Comparison of ENCODE assay signal across 9 cellular contexts in the genomic region with DNA sequence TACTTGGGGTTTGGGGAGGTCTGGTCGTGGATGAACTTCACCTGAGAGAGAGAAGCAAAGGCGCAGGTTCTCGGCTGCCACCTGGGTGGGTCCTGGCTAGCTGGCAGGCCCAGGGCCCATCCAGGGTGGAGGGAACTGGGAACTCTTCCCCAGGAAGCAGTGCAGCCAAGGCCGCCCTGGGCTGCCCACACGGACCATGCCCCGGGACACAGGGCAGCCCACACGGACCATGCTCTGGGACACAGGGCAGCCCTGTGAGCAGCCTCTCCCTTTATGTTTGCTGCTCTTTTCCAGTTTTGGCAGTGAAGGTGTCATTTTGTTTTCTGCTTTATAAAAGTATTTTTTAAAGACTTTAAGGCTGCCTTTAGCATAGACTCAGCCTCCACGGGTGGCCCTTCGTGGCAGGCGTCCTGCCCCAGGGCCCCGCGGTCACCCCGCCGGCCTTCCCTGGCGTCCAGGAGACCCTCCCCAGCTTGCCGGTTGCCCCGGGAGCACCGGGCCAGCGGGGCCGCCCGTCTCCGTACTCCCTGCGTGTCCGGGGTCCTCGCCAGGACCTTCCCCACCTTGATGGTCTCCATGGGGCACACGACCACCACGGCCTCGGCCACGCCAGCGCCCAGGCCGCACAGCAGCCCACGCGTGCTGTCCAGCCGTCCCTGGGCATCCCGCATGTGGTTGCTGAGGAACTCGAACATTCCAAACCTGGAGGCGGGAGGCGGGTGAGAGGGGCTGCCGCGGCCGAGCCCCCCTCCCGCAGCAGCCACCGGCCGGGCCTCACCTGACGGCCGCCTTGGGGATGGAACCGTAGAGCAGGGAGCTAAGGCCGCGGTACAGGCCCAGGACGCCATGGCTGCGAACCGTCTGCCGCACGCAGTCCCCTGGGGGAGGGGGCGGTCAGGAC. TPM values are rescaled to one million over a fixed set of nuclear protein-coding genes. Genes with fewer than 3 reads are reported as not detected.
DNase-seq lines count a peak whose midpoint lies in the region; ATAC-seq, FAIRE-seq and TF ChIP-seq lines count a peak whose summit lies in the region.
"Had no signal": no experiment of that assay in that cellular context is flagged by ENCODE, and none has a peak within 500 bp of the region (broad histone marks: within the 10 kb centered on the region; RNA-seq: fewer than 3 reads in every experiment).

No MANE protein-coding gene starts in this region.

- peak overlapping the region; percentile 42 for H3K27ac ChIP-seq in SU-DHL-6 (ENCODE audit: low read depth, low read length)

- H2AFZ ChIP-seq in SU-DHL-6 (ENCODE audit: low read depth, low read length, severe bottlenecking), result no peak overlapping the region

- H3K36me3 ChIP-seq in SU-DHL-6 (ENCODE audit: low read length), result no peaks in the 10 kb centered on the region

- no peaks in the 10 kb centered on the region for H3F3A ChIP-seq in SU-DHL-6 (ENCODE audit: insufficient read depth)

- peak overlapping the region; percentile 67 for H3K4me3 ChIP-seq in SU-DHL-6 (ENCODE audit: insufficient read depth, low read length, poor library complexity, severe bottlenecking)
- H3K4me3 ChIP-seq in fibroblast of villous mesenchyme (ENCODE audit: low read depth, low read length), result peak overlapping the region; percentile 71
- H3K4me3 ChIP-seq in skeletal muscle cell (ENCODE audit: low read depth, low read length), result peak overlapping the region; percentile 79

- DNase-seq in GM20000 (ENCODE audit: low spot score) (peak; percentile 45), fibroblast of villous mesenchyme (ENCODE audit: low read depth) (no peak), skeletal muscle cell (ENCODE audit: low read depth) (no peak), D721Med (ENCODE audit: insufficient read length, low spot score) (no peak), GM13977 (ENCODE audit: low spot score) (no peak), mesenteric fat pad (ENCODE audit: low spot score) (no peak)

- no peak for ATAC-seq in HG03196 (IDR thresholded peaks at IDR 0.05; ENCODE audit: unreplicated experiment)

- H3K4me2 ChIP-seq in SU-DHL-6 (ENCODE audit: low read depth, low read length, poor library complexity, severe bottlenecking), result peak overlapping the region; percentile 57

- no peaks in the 10 kb centered on the region for H3K9me2 ChIP-seq in SU-DHL-6 (replicated peaks; ENCODE audit: insufficient read depth, low read length)

- no peaks in the 10 kb centered on the region for H4K20me1 ChIP-seq in SU-DHL-6 (ENCODE audit: low read depth, low read length)

- H3K27me3 ChIP-seq in SU-DHL-6 (ENCODE audit: low read length), result no peaks in the 10 kb centered on the region

- peak overlapping the region; percentile 74 for H3K9ac ChIP-seq in SU-DHL-6 (ENCODE audit: low read length)

- H3K9me3 ChIP-seq in SU-DHL-6 (ENCODE audit: insufficient read depth, low read length), result no peaks in the 10 kb centered on the region

- TF ChIP-seq CTCF in GM20000 (IDR thresholded peaks at IDR 0.05; ENCODE audit: extremely low read depth, missing control alignments), result no peak
- no peak for TF ChIP-seq CTCF in SU-DHL-6 (IDR thresholded peaks at IDR 0.05; ENCODE audit: insufficient read depth, low read length, poor library complexity, severe bottlenecking)
- no peak for TF ChIP-seq CTCF in fibroblast of villous mesenchyme (IDR thresholded peaks at IDR 0.05; ENCODE audit: insufficient read depth, low read depth, low read length)
- no peak for TF ChIP-seq CTCF in D721Med (IDR thresholded peaks at IDR 0.05; ENCODE audit: insufficient read depth, missing control alignments)
- no peak for TF ChIP-seq CTCF in GM13977 (IDR thresholded peaks at IDR 0.05; ENCODE audit: extremely low read depth, insufficient read depth, missing control alignments)

- in situ Hi-C loops in GM13977 (cut with MboI; ENCODE audit: low pct_unique_long_range_greater_than_20kb, low sequenced_read_pairs, unreplicated experiment), result no loop called here

- peaks cover 16% of the 10 kb centered on the region for H3K79me2 ChIP-seq in SU-DHL-6 (ENCODE audit: insufficient read depth, low read length)

- FAIRE-seq in D721Med (lab: Jason Lieb, UNC), result no peak

RNA-seq across cellular contexts. Expression of gene SLC25A1, which starts 1.1 kb away (rescaled TPM):
- total RNA-seq in fibroblast of villous mesenchyme (115 and 148 TPM in 2 replicates), mesenteric fat pad (171 TPM)

RNA-seq across cellular contexts. Expression of gene GSC2, which starts 27.3 kb away (rescaled TPM):
- total RNA-seq in fibroblast of villous mesenchyme (not detected in 2 replicates), mesenteric fat pad (not detected)
- total RNA-seq: M059J had no signal

RNA-seq across cellular contexts. Expression of gene ESS2, which starts 33.0 kb away (rescaled TPM):
- total RNA-seq in fibroblast of villous mesenchyme (10.6 and 12.5 TPM in 2 replicates), mesenteric fat pad (10.9 TPM)

RNA-seq across cellular contexts. Expression of gene TSSK2, which starts 46.3 kb away (rescaled TPM):
- total RNA-seq in fibroblast of villous mesenchyme, result under 0.01 TPM in 1 of 2 replicates, not detected in the other
- total RNA-seq in mesenteric fat pad, result not detected
- total RNA-seq: M059J had no signal

RNA-seq across cellular contexts. Expression of gene DGCR2, which starts 55.2 kb away (rescaled TPM):
- total RNA-seq in fibroblast of villous mesenchyme, result 44.8 and 53.5 TPM in 2 replicates
- total RNA-seq in mesenteric fat pad, result 30.2 TPM
